ENCODE assay signal across 23 cellular contexts in the genomic region with DNA sequence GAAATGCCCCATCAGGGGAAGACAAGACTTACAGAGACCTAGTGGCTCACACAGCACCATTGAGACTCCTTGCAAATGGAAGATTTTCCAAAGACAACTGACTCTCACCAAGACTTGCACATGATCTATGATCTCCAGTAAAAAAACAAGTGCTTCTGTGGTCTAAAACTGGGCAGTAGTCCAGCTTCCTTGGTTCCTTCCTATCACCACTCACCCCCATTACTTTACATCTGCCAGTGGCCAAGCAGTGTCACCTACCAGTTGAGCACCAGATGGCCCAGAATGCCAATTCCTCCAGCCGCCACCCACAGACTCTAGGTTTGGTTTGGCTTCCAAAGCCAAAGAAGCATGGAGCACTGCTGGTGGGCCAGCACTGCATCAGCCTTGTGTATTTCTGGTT. TPM values are rescaled to one million over a fixed set of nuclear protein-coding genes. Genes with fewer than 3 reads are reported as not detected.
"Had no signal": no experiment of that assay in that cellular context is flagged by ENCODE, and none has a peak within 500 bp of the region (broad histone marks: within the 10 kb centered on the region; RNA-seq: fewer than 3 reads in every experiment).

No MANE protein-coding gene starts in this region.

- H3K4me1 Mint-ChIP-seq: activated naive CD4-positive, alpha-beta T cell treated with anti-CD3 and anti-CD28 coated beads, Interleukin-2, amount 50 U/mL, for 24 hours; stimulated activated naive B cell treated with anti-CD40 and anti-IgM and Interleukin-4, amounts not matched to agents 10 μg/mL and 1 μg/mL and 100 μg/mL, for 72 hours had no signal

- H3K36me3 ChIP-seq: cardiac muscle cell, prostate gland, thoracic aorta had no signal

- ATAC-seq: effector memory CD8-positive, alpha-beta T cell; foreskin keratinocyte; right cardiac atrium; stimulated activated naive B cell treated with anti-CD40 and anti-IgM and Interleukin-4, amounts not matched to agents 10 μg/mL and 1 μg/mL and 100 μg/mL, for 72 hours had no signal

- H3K9me3 ChIP-seq: prostate gland, thoracic aorta had no signal

- H3K27ac ChIP-seq: cardiac muscle cell, foreskin keratinocyte, prostate gland, thoracic aorta, VCaP had no signal

- H3K27me3 ChIP-seq: cardiac muscle cell, foreskin keratinocyte had no signal

- H3K9me3 Mint-ChIP-seq: activated naive CD4-positive, alpha-beta T cell treated with anti-CD3 and anti-CD28 coated beads, Interleukin-2, amount 50 U/mL, for 24 hours; effector memory CD8-positive, alpha-beta T cell; mesothelial cell of epicardium; stimulated activated naive B cell treated with anti-CD40 and anti-IgM and Interleukin-4, amounts not matched to agents 10 μg/mL and 1 μg/mL and 100 μg/mL, for 72 hours had no signal

- H3K4me1 ChIP-seq: prostate gland had no signal

- H3K27ac Mint-ChIP-seq: activated naive CD4-positive, alpha-beta T cell treated with anti-CD3 and anti-CD28 coated beads, Interleukin-2, amount 50 U/mL, for 24 hours; effector memory CD8-positive, alpha-beta T cell; mesothelial cell of epicardium; stimulated activated naive B cell treated with anti-CD40 and anti-IgM and Interleukin-4, amounts not matched to agents 10 μg/mL and 1 μg/mL and 100 μg/mL, for 72 hours had no signal

- H3K4me3 ChIP-seq: cardiac muscle cell, lung, prostate gland, smooth muscle cell, thoracic aorta had no signal

- H3K36me3 Mint-ChIP-seq: activated naive CD4-positive, alpha-beta T cell treated with anti-CD3 and anti-CD28 coated beads, Interleukin-2, amount 50 U/mL, for 24 hours; mesothelial cell of epicardium; stimulated activated naive B cell treated with anti-CD40 and anti-IgM and Interleukin-4, amounts not matched to agents 10 μg/mL and 1 μg/mL and 100 μg/mL, for 72 hours had no signal

- H3K4me2 ChIP-seq: smooth muscle cell had no signal

- DNase-seq: activated CD4-positive, alpha-beta T cell treated with anti-CD3 and anti-CD28 coated beads, Interleukin-2, amount 50 U/mL, for 1 hour; activated CD4-positive, CD25-positive, alpha-beta regulatory T cell treated with anti-CD3 and anti-CD28 coated beads, Interleukin-2, amount 50 U/mL, for 72 hours; activated CD8-positive, alpha-beta memory T cell treated with anti-CD3 and anti-CD28 coated beads for 24 hours; activated CD8-positive, alpha-beta memory T cell treated with anti-CD3 and anti-CD28 coated beads, Interleukin-2, amount 50 U/mL, for 48 hours; activated gamma-delta T cell; activated T-cell treated with anti-CD3 and anti-CD28 coated beads, Interleukin-2, amount 50 U/mL, for 48 hours; effector memory CD8-positive, alpha-beta T cell; foreskin keratinocyte; glutamatergic neuron; hypothalamus; right cardiac atrium; stimulated activated CD4-positive, alpha-beta T cell treated with anti-CD3 and anti-CD28 coated beads, Interleukin-4, amount 100 ng/mL, for 4 hours; stimulated activated naive B cell treated with anti-CD40 and anti-IgM and Interleukin-4, amounts not matched to agents 10 μg/mL and 1 μg/mL and 100 μg/mL, for 72 hours; T-helper 2 cell had no signal

- H3K4me3 Mint-ChIP-seq: activated naive CD4-positive, alpha-beta T cell treated with anti-CD3 and anti-CD28 coated beads, Interleukin-2, amount 50 U/mL, for 24 hours; effector memory CD8-positive, alpha-beta T cell; mesothelial cell of epicardium; stimulated activated naive B cell treated with anti-CD40 and anti-IgM and Interleukin-4, amounts not matched to agents 10 μg/mL and 1 μg/mL and 100 μg/mL, for 72 hours had no signal

RNA-seq across cellular contexts. Expression of gene SH3TC2, which starts 47.7 kb away (rescaled TPM):
- polyA plus RNA-seq: neural cell had no signal
